ENCODE assay signal across 17 cellular contexts in the genomic region with DNA sequence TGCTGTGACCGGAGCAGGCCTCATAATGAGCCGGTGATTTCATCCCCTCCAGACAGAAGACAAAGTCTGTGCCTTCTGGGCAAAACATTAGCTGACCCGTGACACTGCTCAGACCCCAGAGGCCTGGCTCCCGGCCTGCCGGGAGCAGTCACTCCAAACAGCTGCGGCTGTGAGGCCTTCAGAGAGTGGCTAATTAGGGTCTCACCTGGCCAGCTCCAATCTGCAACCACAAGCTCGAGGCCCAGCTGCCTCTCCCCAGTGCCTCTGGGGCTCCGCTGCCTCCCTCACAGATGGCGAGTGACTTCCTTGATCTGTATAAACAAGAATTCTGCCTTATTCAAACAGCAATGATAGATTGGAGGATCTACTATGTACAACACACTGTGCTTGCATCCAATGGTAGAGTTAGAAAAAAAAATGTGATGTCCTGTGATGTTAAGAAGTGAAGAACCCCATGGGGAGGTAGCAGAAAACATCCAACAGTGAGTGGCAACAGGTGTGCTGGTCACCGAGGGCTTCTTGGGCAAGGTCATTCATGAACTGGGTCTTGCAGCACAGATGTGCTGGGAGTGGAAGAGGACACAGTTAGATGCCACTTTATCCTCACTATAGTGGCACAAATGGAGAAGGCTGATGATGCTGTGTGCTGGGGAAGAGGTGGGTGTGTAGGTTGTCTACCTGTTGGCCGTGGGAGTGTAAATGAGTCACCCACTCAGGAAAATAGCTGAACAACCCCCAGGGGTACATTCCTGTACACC.
A peak's percentile ranks its signal among the peaks of the same experiment; 100 is the strongest.
DNase-seq lines count a peak whose midpoint lies in the region; ATAC-seq and TF ChIP-seq lines count a peak whose summit lies in the region.
"Had no signal": no experiment of that assay in that cellular context is flagged by ENCODE, and none has a peak within 500 bp of the region (broad histone marks: within the 10 kb centered on the region; RNA-seq: fewer than 3 reads in every experiment).

No MANE protein-coding gene starts in this region.

- POLR2A ChIA-PET in T-cell (lab: Charles Lee) = no interaction called here

- intact Hi-C loops in left colon (cut with DNase I, micrococcal nuclease) = no loop called here

- DNase-seq in NCI-H1436 (lab: John Stamatoyannopoulos, UW) = peak; percentile 29
- no peak for DNase-seq in NCI-H1436 treated with DMSO at 0.1 percent for 48 hours (lab: John Stamatoyannopoulos, UW)
- DNase-seq in SHP77 (lab: John Stamatoyannopoulos, UW) = peak; percentile 85 to 92
- peak in 1 of 2 donors; percentile 37 for DNase-seq in left colon
- no peak for DNase-seq in type B pancreatic cell (ENCODE audit: extremely low spot score, unreplicated experiment)
- no peak for DNase-seq in T-cell
- no peak for DNase-seq in H4 (ENCODE audit: low spot score)
- DNase-seq: activated CD4-positive, alpha-beta T cell treated with anti-CD3 and anti-CD28 coated beads for 4 hours; body of pancreas; endodermal cell; KG1; left ventricle myocardium superior; PC-3; trophoblast cell had no signal

- H3K27me3 Mint-ChIP-seq in type B pancreatic cell (no peaks in the 10 kb centered on the region), T-cell (peaks cover 1 to 5% of the 10 kb centered on the region in 2 donors)

- H3K27ac Mint-ChIP-seq in type B pancreatic cell (peak overlapping the region; percentile 15), T-cell (no peak overlapping the region)
- H3K27ac Mint-ChIP-seq: endodermal cell; T-helper 1 cell treated with Interleukin-12 subunit alpha and Interleukin-12 subunit beta and Interleukin-4 antibody, amounts not matched to agents 30 μg/mL and 1 μg/mL, for 36 hours had no signal

- CTCF ChIA-PET in T-cell (lab: Charles Lee) = no interaction called here

- H3K36me3 Mint-ChIP-seq in type B pancreatic cell = no peaks in the 10 kb centered on the region
- H3K36me3 Mint-ChIP-seq in T-cell = no peaks in the 10 kb centered on the region

- H3K4me1 Mint-ChIP-seq in type B pancreatic cell (ENCODE audit: unreplicated experiment) (peaks cover 55% of the 10 kb centered on the region), T-cell (no peaks in the 10 kb centered on the region)

- peak; percentile 46 for ATAC-seq in left colon
- no peak for ATAC-seq in T-cell (replicated peaks in 1 of 4)
- no peak for ATAC-seq in GM21447 (IDR thresholded peaks at IDR 0.05; ENCODE audit: unreplicated experiment)
- ATAC-seq: A549, body of pancreas, left ventricle myocardium superior, PC-3 had no signal

- H3K4me3 Mint-ChIP-seq in type B pancreatic cell (no peak overlapping the region), T-cell (no peak overlapping the region)
- H3K4me3 Mint-ChIP-seq: endodermal cell; T-helper 1 cell treated with Interleukin-12 subunit alpha and Interleukin-12 subunit beta and Interleukin-4 antibody, amounts not matched to agents 30 μg/mL and 1 μg/mL, for 36 hours had no signal

- H3K9me3 Mint-ChIP-seq in type B pancreatic cell (no peaks in the 10 kb centered on the region), T-cell (no peaks in the 10 kb centered on the region)
- H3K9me3 Mint-ChIP-seq: endodermal cell; T-helper 1 cell treated with Interleukin-12 subunit alpha and Interleukin-12 subunit beta and Interleukin-4 antibody, amounts not matched to agents 30 μg/mL and 1 μg/mL, for 36 hours had no signal

- TF ChIP-seq CTCF in type B pancreatic cell (conservative IDR thresholded peaks at IDR 0.05) = no peak

Comparison
In these comparisons a context has a peak if more than half of its experiments do, and no peak if none do; other contexts are left out.
1. DNase-seq: peak in NCI-H1436 (single experiment) and SHP77 (2 of 2); none in NCI-H1436 treated with DMSO at 0.1 percent for 48 hours (single experiment), type B pancreatic cell (single experiment), T-cell (0 of 34) and H4 (single experiment).